8 cellular contexts compared by ENCODE assay signal in genomic region chr5:14946813-14947640, GRCh38.
DNase-seq lines count a peak whose midpoint lies in the region; ATAC-seq and TF ChIP-seq lines count a peak whose summit lies in the region.

No MANE protein-coding gene starts in this region.

- ATAC-seq in GM18867 (IDR thresholded peaks at IDR 0.05; ENCODE audit: unreplicated experiment) (peak; percentile 79), HG03439 (IDR thresholded peaks at IDR 0.05; ENCODE audit: unreplicated experiment) (peak; percentile 79), HG03521 (IDR thresholded peaks at IDR 0.05; ENCODE audit: unreplicated experiment) (no peak)

- no peak for TF ChIP-seq EP300 in neural cell (conservative IDR thresholded peaks at IDR 0.05; ENCODE audit: poor library complexity, severe bottlenecking)

- no peaks in the 10 kb centered on the region for H3K36me3 ChIP-seq in colonic mucosa
- H3K36me3 ChIP-seq in neural cell (ENCODE audit: insufficient read depth, low read length), result no peaks in the 10 kb centered on the region

- no peaks in the 10 kb centered on the region for H3K9me3 ChIP-seq in colonic mucosa
- no peaks in the 10 kb centered on the region for H3K9me3 ChIP-seq in neural cell (ENCODE audit: low read length)

- TF ChIP-seq RAD21 in neural cell (conservative IDR thresholded peaks at IDR 0.05), result no peak

- H3K4me2 ChIP-seq in neural cell (ENCODE audit: low read length), result no peak overlapping the region

- H4K20me1 ChIP-seq in neural cell (ENCODE audit: insufficient read depth), result no peaks in the 10 kb centered on the region

- intact Hi-C loops in colonic mucosa (cut with DNase I), result no loop called here

- H3K27me3 ChIP-seq in colonic mucosa, result no peaks in the 10 kb centered on the region
- no peaks in the 10 kb centered on the region for H3K27me3 ChIP-seq in neural cell (ENCODE audit: insufficient read depth, low read depth, low read length)

- H3K4me1 ChIP-seq in colonic mucosa, result no peaks in the 10 kb centered on the region

- H3K79me2 ChIP-seq in neural cell (replicated peaks; ENCODE audit: insufficient read depth, low read length), result no peaks in the 10 kb centered on the region

- no peak overlapping the region for H2AFZ ChIP-seq in neural cell (ENCODE audit: low read depth, low read length)

- no peak overlapping the region for H3K27ac ChIP-seq in colonic mucosa
- no peak overlapping the region for H3K27ac ChIP-seq in neural cell (ENCODE audit: low read length)

- H3K9ac ChIP-seq in colonic mucosa (ENCODE audit: low read depth in 2 of 2, low read length in 2 of 2), result no peak overlapping the region
- H3K9ac ChIP-seq in neural cell (ENCODE audit: low read length), result no peak overlapping the region

- peak; percentile 56 for TF ChIP-seq CTCF in colonic mucosa (IDR thresholded peaks at IDR 0.05)
- TF ChIP-seq CTCF in neural cell (IDR thresholded peaks at IDR 0.05; ENCODE audit: poor library complexity, severe bottlenecking), result peak; percentile 26

- DNase-seq in Caki2 (ENCODE audit: low read depth) (peak; percentile 18), RPMI8226 (peak; percentile 40), colonic mucosa (peak; percentile 55), OCI-M2 (lab: John Stamatoyannopoulos, UW; ENCODE audit: unreplicated experiment) (no peak)

- in situ Hi-C loops in Caki2 (cut with HindIII; ENCODE audit: low pct_unique_long_range_greater_than_20kb, low sequenced_read_pairs), result no loop called here

- no peak overlapping the region for H3K4me3 ChIP-seq in colonic mucosa
- no peak overlapping the region for H3K4me3 ChIP-seq in neural cell (ENCODE audit: low read length)

- no peaks in the 10 kb centered on the region for H3K9me2 ChIP-seq in neural cell (ENCODE audit: insufficient read depth, low read length)

- no peaks in the 10 kb centered on the region for H3F3A ChIP-seq in neural cell (ENCODE audit: insufficient read depth, low read length, poor library complexity, severe bottlenecking)

TF ChIP-seq in neural cell, 6 proteins besides CTCF, POLR2A, EP300 and RAD21:
- TF ChIP-seq MXI1 (conservative IDR thresholded peaks at IDR 0.05; ENCODE audit: poor library complexity, severe bottlenecking) (no peak), EZH2 (IDR thresholded peaks at IDR 0.05; ENCODE audit: borderline replicate concordance, insufficient read depth, low read length, poor library complexity, severe bottlenecking) (no peak), TAF1 (IDR thresholded peaks at IDR 0.05; ENCODE audit: low read depth) (no peak), REST (IDR thresholded peaks at IDR 0.05; ENCODE audit: borderline replicate concordance) (no peak), SMC3 (conservative IDR thresholded peaks at IDR 0.05; ENCODE audit: poor library complexity) (no peak), POLR2AphosphoS5 (IDR thresholded peaks at IDR 0.05) (no peak)
